In genomic region chr10:110501142-110501937, GRCh38 we compare ENCODE assay signal across 8 cellular contexts. TPM values are rescaled to one million over a fixed set of nuclear protein-coding genes. Genes with fewer than 3 reads are reported as not detected.
DNase-seq lines count a peak whose midpoint lies in the region; ATAC-seq and TF ChIP-seq lines count a peak whose summit lies in the region.

No MANE protein-coding gene starts in this region.

- peak overlapping the region; percentile 61 for H3K27ac Mint-ChIP-seq in activated naive CD8-positive, alpha-beta T cell

- peaks cover 25% of the 10 kb centered on the region for H3K36me3 Mint-ChIP-seq in activated naive CD8-positive, alpha-beta T cell

- ATAC-seq in DND-41 (ENCODE audit: insufficient read depth, low read depth) (no peak), HCT116 (peak; percentile 53), GM18858 (IDR thresholded peaks at IDR 0.05; ENCODE audit: unreplicated experiment) (no peak), HG03108 (IDR thresholded peaks at IDR 0.05; ENCODE audit: unreplicated experiment) (no peak)

- no peak for TF ChIP-seq RAD21 in HCT116 (IDR thresholded peaks at IDR 0.05; ENCODE audit: low read depth)

- no peaks in the 10 kb centered on the region for H3K27me3 ChIP-seq in DND-41 (ENCODE audit: insufficient read depth, low read length, poor library complexity)
- no peaks in the 10 kb centered on the region for H3K27me3 ChIP-seq in HCT116 (ENCODE audit: insufficient read depth, low read length)

- TF ChIP-seq POLR2A in HCT116 (IDR thresholded peaks at IDR 0.05; ENCODE audit: borderline replicate concordance, extremely low read depth, insufficient read depth, insufficient read length): no peak

- H3K36me3 ChIP-seq in DND-41 (ENCODE audit: insufficient read depth, low read length): peaks cover 12% of the 10 kb centered on the region; the same call in 1 of the 2 replicates
- H3K36me3 ChIP-seq in HCT116 (ENCODE audit: control insufficient read depth in 1 of 2, insufficient read depth in 2 of 2, low read length in 2 of 2): peaks cover 29 to 65% of the 10 kb centered on the region in 2 experiments

- H3K4me3 Mint-ChIP-seq in activated naive CD8-positive, alpha-beta T cell: peak overlapping the region; percentile 95

- H3K27ac ChIP-seq in DND-41 (ENCODE audit: low read length) (no peak overlapping the region), HCT116 (ENCODE audit: low read depth, low read length) (peak overlapping the region; percentile 65)

- H3K27me3 Mint-ChIP-seq in activated naive CD8-positive, alpha-beta T cell: no peaks in the 10 kb centered on the region

- CTCF ChIA-PET in HCT116 (lab: Charles Lee): interaction anchor here (0.9 to 1.3 kb wide), 3 partner anchors 12 to 196 kb away, joined by 3 to 8 read pairs (median 6); partner anchors contain the start of gene SMNDC1

- H4K20me1 ChIP-seq in DND-41 (ENCODE audit: insufficient read depth, low read length): peaks cover 17% of the 10 kb centered on the region
- H4K20me1 ChIP-seq in HCT116 (ENCODE audit: insufficient read depth): peaks cover 57% of the 10 kb centered on the region; the same call in 1 of the 2 replicates

- no peaks in the 10 kb centered on the region for H3K9me3 Mint-ChIP-seq in activated naive CD8-positive, alpha-beta T cell (ENCODE audit: low read depth)

- H3K9me3 ChIP-seq in DND-41 (ENCODE audit: insufficient read depth, low read length, severe bottlenecking): no peaks in the 10 kb centered on the region
- no peaks in the 10 kb centered on the region for H3K9me3 ChIP-seq in HCT116 (ENCODE audit: control insufficient read depth in 1 of 2, insufficient read depth in 1 of 2, low read depth in 1 of 2, low read length in 2 of 2)

- peaks cover 82% of the 10 kb centered on the region for H3K4me1 Mint-ChIP-seq in activated naive CD8-positive, alpha-beta T cell (ENCODE audit: low read depth)

- peaks cover 6% of the 10 kb centered on the region; the same call in 1 of the 2 replicates for H3K79me2 ChIP-seq in DND-41 (ENCODE audit: insufficient read depth, low read length)
- H3K79me2 ChIP-seq in HCT116 (ENCODE audit: insufficient read depth, low read length): peaks cover 97% of the 10 kb centered on the region

- POLR2A ChIA-PET in HCT116 (lab: Charles Lee): interaction anchor here (0.8 to 24.1 kb wide), 21 partner anchors 8 to 196 kb away, joined by 3 to 438 read pairs (median 4); partner anchors contain the start of gene SMNDC1

- no peak overlapping the region for H3K9ac ChIP-seq in DND-41 (ENCODE audit: low read depth, low read length)
- H3K9ac ChIP-seq in HCT116 (ENCODE audit: low read length): peak overlapping the region; percentile 86

- H3K4me3 ChIP-seq in DND-41 (ENCODE audit: low read depth in 1 of 2, low read length in 2 of 2): no peak overlapping the region
- peak overlapping the region; percentile 90 to 92 for H3K4me3 ChIP-seq in HCT116 (replicated peaks in 1 of 2; ENCODE audit: low read depth in 1 of 2, low read length in 2 of 2)

- RAD21 ChIA-PET in HCT116 (lab: Charles Lee; ENCODE audit: low non-redundant PET in 1 of 2, low total read pairs in 2 of 2, uncharacterized antibody in 2 of 2, unreplicated experiment in 2 of 2): interaction anchor here (0.6 to 1.5 kb wide), 4 partner anchors 30 to 232 kb away, joined by 3 to 5 read pairs (median 3); no protein-coding TSS in a partner anchor

- TF ChIP-seq CTCF in DND-41 (IDR thresholded peaks at IDR 0.05; ENCODE audit: borderline replicate concordance, extremely low read depth, low read length, poor library complexity, severe bottlenecking) (no peak), HCT116 (IDR thresholded peaks at IDR 0.05 in 2 of 3, conservative IDR thresholded peaks at IDR 0.05 in 1 of 3; ENCODE audit: borderline replicate concordance in 1 of 3, insufficient read depth in 1 of 3, low read depth in 2 of 3, low read length in 2 of 3) (no peak)

- intact Hi-C loops in HCT116 (cut with micrococcal nuclease): loop anchor here (1.0 to 5.0 kb wide), 3 partner anchors 29 to 190 kb away; no protein-coding TSS in a partner anchor
- intact Hi-C loops in head of caudate nucleus (cut with DNase I): no loop called here
- intact Hi-C loops in posterior cingulate gyrus (cut with DNase I): loop anchor here (5.0 kb wide), 2 partner anchors 46 to 144 kb away; no protein-coding TSS in a partner anchor

- peak; percentile 49 for DNase-seq in DND-41
- DNase-seq in HCT116 (ENCODE audit: low read depth, low spot score): peak; percentile 88
- peak; percentile 94 for DNase-seq in RPMI7951 (ENCODE audit: low read depth)
- DNase-seq in head of caudate nucleus: peak in 41 of 42 donors; percentile 24 to 87 (median 63)
- peak; percentile 25 to 94 (median 64) for DNase-seq in posterior cingulate gyrus

- H3K4me1 ChIP-seq in DND-41 (ENCODE audit: insufficient read depth, low read length) (peaks cover 38% of the 10 kb centered on the region), HCT116 (ENCODE audit: control insufficient read depth in 1 of 2, insufficient read depth in 2 of 2, low read length in 2 of 2) (peaks cover 47 to 69% of the 10 kb centered on the region in 2 experiments)

- no peak overlapping the region for H2AFZ ChIP-seq in DND-41 (ENCODE audit: low read depth, low read length)
- H2AFZ ChIP-seq in HCT116 (ENCODE audit: low read depth, low read length, poor library complexity, severe bottlenecking): no peak overlapping the region

- H3K4me2 ChIP-seq in DND-41 (ENCODE audit: insufficient read depth, low read length) (no peak overlapping the region), HCT116 (ENCODE audit: low read length) (peak overlapping the region; percentile 90)

- H3K9me2 ChIP-seq in HCT116 (ENCODE audit: insufficient read depth): no peaks in the 10 kb centered on the region

- BruUV-seq in HCT116 (replicated peaks; lab: Mats Ljungman, UMichigan): no TSS peak

TF ChIP-seq in HCT116, 20 proteins besides CTCF, POLR2A, EP300 and RAD21 (continues in another document):
- TF ChIP-seq REST (IDR thresholded peaks at IDR 0.05; ENCODE audit: low read depth): no peak
- TF ChIP-seq TCF7L2 (IDR thresholded peaks at IDR 0.05; ENCODE audit: borderline replicate concordance, extremely low read depth, insufficient read depth, insufficient read length): peak; percentile 36
- no peak for TF ChIP-seq ZFX (IDR thresholded peaks at IDR 0.05)
- no peak for TF ChIP-seq ATF3 (IDR thresholded peaks at IDR 0.05)
- TF ChIP-seq EZH2phosphoT487 (IDR thresholded peaks at IDR 0.05; ENCODE audit: borderline replicate concordance): no peak
- TF ChIP-seq SIN3A (IDR thresholded peaks at IDR 0.05; ENCODE audit: low read depth): no peak
- TF ChIP-seq SP1 (IDR thresholded peaks at IDR 0.05; ENCODE audit: low read depth): no peak
- TF ChIP-seq FOSL1 (IDR thresholded peaks at IDR 0.05; ENCODE audit: low read depth): no peak
- peak; percentile 86 for TF ChIP-seq POLR2AphosphoS5 (IDR thresholded peaks at IDR 0.05; ENCODE audit: low read depth, low read length)
- no peak for TF ChIP-seq EZH2 (IDR thresholded peaks at IDR 0.05)
- TF ChIP-seq YY1 (IDR thresholded peaks at IDR 0.05; ENCODE audit: extremely low read depth, insufficient replicate concordance, low read depth, low read length): peak; percentile 7
- TF ChIP-seq CEBPB (IDR thresholded peaks at IDR 0.05; ENCODE audit: low read depth): no peak
- TF ChIP-seq JUND (IDR thresholded peaks at IDR 0.05): no peak
- no peak for TF ChIP-seq SRF (IDR thresholded peaks at IDR 0.05; ENCODE audit: low read depth)
- TF ChIP-seq ZBTB33 (IDR thresholded peaks at IDR 0.05; ENCODE audit: extremely low read depth, insufficient replicate concordance, low read length): peak; percentile 81

RNA-seq across cellular contexts. Expression of gene DUSP5, which starts 3.6 kb away (rescaled TPM):
- 137 TPM for total RNA-seq in HCT116 (2021; ENCODE audit: unreplicated experiment)
- polyA plus RNA-seq in HCT116 (2012): 199 and 315 TPM in 2 replicates
- total RNA-seq in RPMI7951 (2014; rRNA removed; shearing (Covaris generic)): 6.4 and 8.9 TPM in 2 replicates

Comparison
In these comparisons a context has a peak if more than half of its experiments do, and no peak if none do; other contexts are left out.
1. H3K4me3 ChIP-seq: peak in HCT116 (2 of 2); none in DND-41 (0 of 2).
2. RNA of gene DUSP5, which starts 3.6 kb away (total RNA-seq): 137 TPM in HCT116 (single experiment); 6.4 to 8.9 TPM in RPMI7951; every median in the first group is over 10 times any median in the second.
3. Peak in every context shown above with its lines, with median percentiles within 50 percentile points of each other: DNase-seq.